ENCODE assay signal across 15 cellular contexts in genomic region chr2:78707776-78708386, GRCh38.
"Had no signal": no experiment of that assay in that cellular context is flagged by ENCODE, and none has a peak within 500 bp of the region (broad histone marks: within the 10 kb centered on the region; RNA-seq: fewer than 3 reads in every experiment).

No MANE protein-coding gene starts in this region.

- DNase-seq: activated CD4-positive, alpha-beta T cell treated with anti-CD3 and anti-CD28 coated beads, Interleukin-2, amount 50 U/mL, for 48 hours; activated gamma-delta T cell; amniotic stem cell; effector CD4-positive, alpha-beta T cell; left lung; naive B cell; right cardiac atrium; stimulated activated CD4-positive, alpha-beta T cell treated with anti-CD3 and anti-CD28 coated beads, Interleukin-4, amount 100 ng/mL, for 1 hour; stomach; trophoblast cell had no signal

- H3K27ac Mint-ChIP-seq: activated naive CD4-positive, alpha-beta T cell treated with anti-CD3 and anti-CD28 coated beads, Interleukin-2, amount 50 U/mL, for 72 hours; naive B cell; stimulated activated effector memory CD8-positive, alpha-beta T cell treated with anti-CD3 and anti-CD28 coated beads, Interleukin-12 subunit alpha, Interleukin-12 subunit beta, amount 100 ng/mL, for 72 hours had no signal

- H3K36me3 Mint-ChIP-seq: activated naive CD4-positive, alpha-beta T cell treated with anti-CD3 and anti-CD28 coated beads, Interleukin-2, amount 50 U/mL, for 72 hours; naive B cell; stimulated activated effector memory CD8-positive, alpha-beta T cell treated with anti-CD3 and anti-CD28 coated beads, Interleukin-12 subunit alpha, Interleukin-12 subunit beta, amount 100 ng/mL, for 72 hours had no signal

- H3K4me1 ChIP-seq: left lung, prostate gland, stomach had no signal

- H3K4me1 Mint-ChIP-seq: naive B cell; neural crest cell; stimulated activated effector memory CD8-positive, alpha-beta T cell treated with anti-CD3 and anti-CD28 coated beads, Interleukin-12 subunit alpha, Interleukin-12 subunit beta, amount 100 ng/mL, for 72 hours had no signal

- H3K9me3 ChIP-seq: left lung, prostate gland, stomach had no signal

- H3K27ac ChIP-seq: left lung, prostate gland, skin epidermis, stomach had no signal

- H3K4me3 Mint-ChIP-seq: naive B cell; neural crest cell; stimulated activated effector memory CD8-positive, alpha-beta T cell treated with anti-CD3 and anti-CD28 coated beads, Interleukin-12 subunit alpha, Interleukin-12 subunit beta, amount 100 ng/mL, for 72 hours had no signal

- H3K36me3 ChIP-seq: left lung, prostate gland, stomach had no signal

- H3K27me3 Mint-ChIP-seq: naive B cell had no signal

- H3K27me3 ChIP-seq: left lung, stomach had no signal

- H3K9me3 Mint-ChIP-seq: neural crest cell had no signal

- H3K4me3 ChIP-seq: left lung, prostate gland, skin epidermis, stomach had no signal

- ATAC-seq: activated naive CD4-positive, alpha-beta T cell treated with anti-CD3 and anti-CD28 coated beads, Interleukin-2, amount 50 U/mL, for 72 hours; left lung; right cardiac atrium; stimulated activated effector memory CD8-positive, alpha-beta T cell treated with anti-CD3 and anti-CD28 coated beads, Interleukin-12 subunit alpha, Interleukin-12 subunit beta, amount 100 ng/mL, for 72 hours had no signal
